10 cellular contexts compared by ENCODE assay signal in genomic region chr7:130102588-130102987, GRCh38.
"Had no signal": no experiment of that assay in that cellular context is flagged by ENCODE, and none has a peak within 500 bp of the region (broad histone marks: within the 10 kb centered on the region; RNA-seq: fewer than 3 reads in every experiment).

No MANE protein-coding gene starts in this region.

- H3K9me3 Mint-ChIP-seq: HFFc6 had no signal

- H3K27ac Mint-ChIP-seq: HFFc6 had no signal

- H3K27ac ChIP-seq: GM23248, KMS-11 had no signal

- ATAC-seq: HCT116 had no signal

- DNase-seq: GM23248, GOT3, H7, HFFc6, IMR-90, KBM-7 had no signal

- H3K4me3 ChIP-seq: GM23248, HAP-1 had no signal

- H3K9me3 ChIP-seq: HAP-1 had no signal

- H3K36me3 ChIP-seq: HAP-1 had no signal

- H3K4me2 ChIP-seq: KMS-11 had no signal

- H2AFZ ChIP-seq: GM23248 had no signal

- H3K4me3 Mint-ChIP-seq: HFFc6 had no signal

- H3K9ac ChIP-seq: GM23248, KMS-11 had no signal

- FAIRE-seq: HTR-8/SVneo had no signal
